Comparison of ENCODE assay signal across 14 cellular contexts in genomic region chr6:32860674-32861073, GRCh38. TPM values are rescaled to one million over a fixed set of nuclear protein-coding genes. Genes with fewer than 3 reads are reported as not detected.
DNase-seq lines count a peak whose midpoint lies in the region; ATAC-seq and TF ChIP-seq lines count a peak whose summit lies in the region.
"Had no signal": no experiment of that assay in that cellular context is flagged by ENCODE, and none has a peak within 500 bp of the region (broad histone marks: within the 10 kb centered on the region; RNA-seq: fewer than 3 reads in every experiment).

No MANE protein-coding gene starts in this region.

- H3K27ac Mint-ChIP-seq in activated T-cell treated with anti-CD3 and anti-CD28 coated beads, Interleukin-2, amount 50 U/mL, for 72 hours: peak overlapping the region; percentile 18
- peak overlapping the region; percentile 83 for H3K27ac Mint-ChIP-seq in T-helper 17 cell
- peak overlapping the region; percentile 47 for H3K27ac Mint-ChIP-seq in endodermal cell

- H3K4me3 ChIP-seq in endodermal cell (ENCODE audit: low read length) (no peak overlapping the region), thyroid gland (replicated peaks in 1 of 3) (no peak overlapping the region)
- H3K4me3 ChIP-seq: gastroesophageal sphincter, mucosa of descending colon had no signal

- H3K36me3 ChIP-seq in endodermal cell (ENCODE audit: control insufficient read depth, insufficient read depth, low read length): no peaks in the 10 kb centered on the region
- H3K36me3 ChIP-seq in thyroid gland: no peaks in the 10 kb centered on the region

- no peaks in the 10 kb centered on the region for H3K27me3 Mint-ChIP-seq in activated T-cell treated with anti-CD3 and anti-CD28 coated beads, Interleukin-2, amount 50 U/mL, for 72 hours (ENCODE audit: low read depth)
- no peaks in the 10 kb centered on the region for H3K27me3 Mint-ChIP-seq in T-helper 17 cell
- H3K27me3 Mint-ChIP-seq in endodermal cell (ENCODE audit: insufficient read depth): peaks cover 40% of the 10 kb centered on the region

- TF ChIP-seq CTCF in endodermal cell (conservative IDR thresholded peaks at IDR 0.05) (no peak), thyroid gland (IDR thresholded peaks at IDR 0.05) (no peak)

- no peak for ATAC-seq in activated T-cell treated with anti-CD3 and anti-CD28 coated beads, Interleukin-2, amount 50 U/mL, for 72 hours (replicated peaks in 1 of 2)
- no peak for ATAC-seq in T-helper 17 cell
- ATAC-seq in HG03025 (IDR thresholded peaks at IDR 0.05; ENCODE audit: low FRiP score, unreplicated experiment): no peak
- ATAC-seq in SK-N-SH treated with all-trans-retinoic acid at 6 μM for 48 hours: no peak
- ATAC-seq in HG02798 (IDR thresholded peaks at IDR 0.05; ENCODE audit: poor library complexity, unreplicated experiment): no peak
- ATAC-seq: mucosa of descending colon had no signal

- 86% methylated on average over 1 of the region's 1 CpG; no CpG with 5 or more reads in 1 of the 2 experiments for WGBS in endodermal cell (ENCODE audit: insufficient coverage in 1 of 2, insufficient read length in 1 of 2), 2 experiments
- WGBS in thyroid gland, 2 donors: 50 to 56% methylated on average over 1 of the region's 1 CpG

- intact Hi-C loops in thyroid gland (cut with DNase I): no loop called here

- H3K4me1 ChIP-seq in endodermal cell (ENCODE audit: control insufficient read depth, insufficient read depth, low read length) (no peaks in the 10 kb centered on the region), thyroid gland (peaks cover 5 to 7% of the 10 kb centered on the region in 2 donors)

- peaks cover 55% of the 10 kb centered on the region for H3K27me3 ChIP-seq in endodermal cell (ENCODE audit: control insufficient read depth, insufficient read depth, low read length, poor library complexity, severe bottlenecking)
- no peaks in the 10 kb centered on the region for H3K27me3 ChIP-seq in thyroid gland
- H3K27me3 ChIP-seq: gastroesophageal sphincter had no signal

- no peak for DNase-seq in activated T-cell treated with anti-CD3 and anti-CD28 coated beads, Interleukin-2, amount 50 U/mL, for 72 hours
- no peak for DNase-seq in activated T-cell treated with anti-CD3 and anti-CD28 coated beads, Interleukin-2, amount 50 U/mL, for 1 hour
- DNase-seq in T-helper 17 cell: no peak
- no peak for DNase-seq in endodermal cell
- DNase-seq in thyroid gland: no peak
- DNase-seq: activated effector memory CD4-positive, alpha-beta T cell treated with Interleukin-2 at 50 U/mL for 16 hours; mucosa of descending colon; NCI-H1048; posterior cingulate gyrus had no signal

- TF ChIP-seq POLR2A in thyroid gland (IDR thresholded peaks at IDR 0.05): no peak

- no peaks in the 10 kb centered on the region for H3K9me3 ChIP-seq in T-helper 17 cell (ENCODE audit: control insufficient read depth, low read length, poor library complexity, severe bottlenecking)
- H3K9me3 ChIP-seq in endodermal cell (ENCODE audit: control insufficient read depth, low read length): no peaks in the 10 kb centered on the region
- H3K9me3 ChIP-seq in thyroid gland: no peaks in the 10 kb centered on the region
- H3K9me3 ChIP-seq: gastroesophageal sphincter, mucosa of descending colon had no signal

- no peaks in the 10 kb centered on the region for H3K9me3 Mint-ChIP-seq in activated T-cell treated with anti-CD3 and anti-CD28 coated beads, Interleukin-2, amount 50 U/mL, for 72 hours
- no peaks in the 10 kb centered on the region for H3K9me3 Mint-ChIP-seq in endodermal cell

- peaks cover 13 to 41% of the 10 kb centered on the region in 2 donors for H3K36me3 Mint-ChIP-seq in activated T-cell treated with anti-CD3 and anti-CD28 coated beads, Interleukin-2, amount 50 U/mL, for 72 hours (ENCODE audit: insufficient read depth in 2 of 2)
- peaks cover 9% of the 10 kb centered on the region for H3K36me3 Mint-ChIP-seq in T-helper 17 cell (ENCODE audit: low read depth)
- no peaks in the 10 kb centered on the region for H3K36me3 Mint-ChIP-seq in endodermal cell (ENCODE audit: low read depth)

- H3K9ac ChIP-seq in endodermal cell (ENCODE audit: extremely low read depth, low read length, poor library complexity, severe bottlenecking): no peak overlapping the region

- no peak overlapping the region for H3K27ac ChIP-seq in endodermal cell (ENCODE audit: low read depth, low read length)
- peak overlapping the region; percentile 19 to 74 (median 31) for H3K27ac ChIP-seq in thyroid gland

- H3K4me3 Mint-ChIP-seq in activated T-cell treated with anti-CD3 and anti-CD28 coated beads, Interleukin-2, amount 50 U/mL, for 72 hours: no peak overlapping the region
- H3K4me3 Mint-ChIP-seq in T-helper 17 cell (no peak overlapping the region), endodermal cell (no peak overlapping the region)

- peaks cover 64% of the 10 kb centered on the region for H3K4me1 Mint-ChIP-seq in activated T-cell treated with anti-CD3 and anti-CD28 coated beads, Interleukin-2, amount 50 U/mL, for 72 hours (ENCODE audit: low read depth)
- H3K4me1 Mint-ChIP-seq in T-helper 17 cell (peaks cover 35% of the 10 kb centered on the region), endodermal cell (peaks cover 1% of the 10 kb centered on the region)

TF ChIP-seq in SK-N-SH treated with all-trans-retinoic acid at 6 μM for 48 hours, 23 proteins besides CTCF, POLR2A, EP300 and RAD21:
- TF ChIP-seq CSRNP3 (CRISPR knock-in tag; IDR thresholded peaks at IDR 0.05) (no peak), ESRRG (CRISPR knock-in tag; IDR thresholded peaks at IDR 0.05) (no peak), GLIS3 (CRISPR knock-in tag; IDR thresholded peaks at IDR 0.05) (no peak)
TF ChIP-seq in SK-N-SH treated with all-trans-retinoic acid at 6 μM for 48 hours: peak in this region for 0.

RNA-seq across cellular contexts. Expression of gene PSMB9, which starts 6.7 kb away (rescaled TPM):
- 100 to 1,000 TPM; 271 to 299 TPM for total RNA-seq in activated T-cell treated with anti-CD3 and anti-CD28 coated beads, Interleukin-2, amount 50 U/mL, for 72 hours
- total RNA-seq in T-helper 17 cell: 100 to 1,000 TPM in 1 of 2 donors, 10 to 100 TPM in 1; 70.5 to 121 TPM
- not detected for total RNA-seq in endodermal cell
- not detected for polyA plus RNA-seq in endodermal cell (2013, experiment 1 of 2)
- not detected for polyA plus RNA-seq in endodermal cell (2013, experiment 2 of 2)
- 10 to 100 TPM in 3 of 4 donors, 1 to 10 TPM in 1; 9.1 to 31.0 (median 18.3) TPM for total RNA-seq in thyroid gland

RNA-seq across cellular contexts. Expression of gene TAP1, which starts 7.2 kb away (rescaled TPM):
- 100 to 1,000 TPM; 328 to 373 TPM for total RNA-seq in activated T-cell treated with anti-CD3 and anti-CD28 coated beads, Interleukin-2, amount 50 U/mL, for 72 hours
- total RNA-seq in T-helper 17 cell (100 to 1,000 TPM; 119 to 125 TPM), endodermal cell (1 to 10 TPM; 2.0 to 2.6 TPM), thyroid gland (10 to 100 TPM; 11.0 to 28.5 (median 22.5) TPM)
- 1.3 TPM for polyA plus RNA-seq in endodermal cell (2013, experiment 1 of 2)
- polyA plus RNA-seq in endodermal cell (2013, experiment 2 of 2): 1.2 TPM

RNA-seq across cellular contexts. Expression of gene PSMB8, which starts 16.8 kb away (rescaled TPM):
- 100 to 1,000 TPM; 301 to 305 TPM for total RNA-seq in activated T-cell treated with anti-CD3 and anti-CD28 coated beads, Interleukin-2, amount 50 U/mL, for 72 hours
- total RNA-seq in T-helper 17 cell: 100 to 1,000 TPM; 131 to 139 TPM
- 1 to 10 TPM in 1 of 2 donors, under 1 TPM in 1; 0.93 to 3.1 TPM for total RNA-seq in endodermal cell
- 0.64 TPM for polyA plus RNA-seq in endodermal cell (2013, experiment 1 of 2)
- 0.50 TPM for polyA plus RNA-seq in endodermal cell (2013, experiment 2 of 2)
- 10 to 100 TPM; 27.1 to 46.1 (median 36.3) TPM for total RNA-seq in thyroid gland

RNA-seq across cellular contexts. Expression of gene TAP2, which starts 22.1 kb away (rescaled TPM):
- total RNA-seq in activated T-cell treated with anti-CD3 and anti-CD28 coated beads, Interleukin-2, amount 50 U/mL, for 72 hours: 100 to 1,000 TPM; 117 to 127 TPM
- total RNA-seq in T-helper 17 cell (100 to 1,000 TPM in 1 of 2 donors, 10 to 100 TPM in 1; 92.6 to 103 TPM), endodermal cell (1 to 10 TPM; 3.4 to 6.6 TPM), thyroid gland (10 to 100 TPM in 1 of 4 donors, 1 to 10 TPM in 3; 6.9 to 31.9 (median 8.2) TPM)
- polyA plus RNA-seq in endodermal cell (2013, experiment 1 of 2): 2.6 TPM
- polyA plus RNA-seq in endodermal cell (2013, experiment 2 of 2): 1.0 TPM

RNA-seq across cellular contexts. Expression of gene HLA-DOB, which starts 43.9 kb away (rescaled TPM):
- 1 to 10 TPM; 8.0 to 8.1 TPM for total RNA-seq in activated T-cell treated with anti-CD3 and anti-CD28 coated beads, Interleukin-2, amount 50 U/mL, for 72 hours
- 1 to 10 TPM; 2.3 to 6.6 TPM for total RNA-seq in T-helper 17 cell
- total RNA-seq in endodermal cell: not detected
- not detected for polyA plus RNA-seq in endodermal cell (2013, experiment 1 of 2)
- not detected for polyA plus RNA-seq in endodermal cell (2013, experiment 2 of 2)
- total RNA-seq in thyroid gland: 1 to 10 TPM in 2 of 4 donors, not detected in 2; 1.3 to 1.6 TPM
- total RNA-seq: HT-29 had no signal

Comparison
In these comparisons a context has a peak if more than half of its experiments do, and no peak if none do; other contexts are left out.
1. H3K27ac Mint-ChIP-seq: peak in every context shown above with its lines; median percentile 83 in T-helper 17 cell; 47 in endodermal cell; 18 in activated T-cell treated with anti-CD3 and anti-CD28 coated beads, Interleukin-2, amount 50 U/mL, for 72 hours.
2. RNA of gene PSMB9, which starts 6.7 kb away (total RNA-seq): 271 to 299 TPM in activated T-cell treated with anti-CD3 and anti-CD28 coated beads, Interleukin-2, amount 50 U/mL, for 72 hours, 70.5 to 121 TPM in T-helper 17 cell and 9.1 to 31.0 TPM in thyroid gland; not detected in endodermal cell; every median in the first group is over 10 times any median in the second.
3. RNA of gene TAP1, which starts 7.2 kb away (total RNA-seq): 328 to 373 TPM in activated T-cell treated with anti-CD3 and anti-CD28 coated beads, Interleukin-2, amount 50 U/mL, for 72 hours and 119 to 125 TPM in T-helper 17 cell; 11.0 to 28.5 TPM in thyroid gland and 2.0 to 2.6 TPM in endodermal cell; every median in the first group is over 4 times any median in the second.
4. RNA of gene PSMB8, which starts 16.8 kb away (total RNA-seq): 301 to 305 TPM in activated T-cell treated with anti-CD3 and anti-CD28 coated beads, Interleukin-2, amount 50 U/mL, for 72 hours, 131 to 139 TPM in T-helper 17 cell and 27.1 to 46.1 TPM in thyroid gland; 0.93 to 3.1 TPM in endodermal cell; every median in the first group is over 4 times any median in the second.